1 cellular context compared by ENCODE assay signal in the genomic region with DNA sequence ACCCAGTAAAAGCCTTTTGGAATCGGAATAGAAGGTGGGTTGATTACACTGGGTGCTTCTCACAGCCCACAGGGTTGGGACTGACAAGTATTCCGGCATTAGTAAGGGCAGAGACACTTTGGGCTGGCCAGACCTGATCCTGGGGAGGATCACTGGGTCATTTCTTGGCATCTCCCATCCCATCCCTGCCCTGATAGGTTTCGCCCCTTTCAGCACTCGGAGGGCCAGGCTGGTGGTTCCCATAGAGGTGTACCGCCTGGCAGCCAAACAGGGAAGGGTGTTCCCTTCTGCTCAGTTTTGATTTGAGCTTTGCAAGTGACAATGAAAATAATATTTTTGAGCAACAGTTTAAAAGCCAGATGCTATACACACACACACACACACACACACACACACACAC.
TF ChIP-seq lines count a peak whose summit lies in the region.

No MANE protein-coding gene starts in this region.

TF ChIP-seq in H1, 55 proteins besides CTCF, POLR2A, EP300 and RAD21:
- TF ChIP-seq CTBP2 (IDR thresholded peaks at IDR 0.05; ENCODE audit: borderline replicate concordance, insufficient read depth, insufficient read length, low read length) = no peak
- no peak for TF ChIP-seq SIN3A (conservative IDR thresholded peaks at IDR 0.05 in 1 of 2, IDR thresholded peaks at IDR 0.05 in 1 of 2; ENCODE audit: low read depth in 1 of 2, low read length in 2 of 2)
- TF ChIP-seq HDAC2 (IDR thresholded peaks at IDR 0.05; ENCODE audit: borderline replicate concordance in 1 of 2, low read depth in 2 of 2, low read length in 2 of 2) = no peak
- TF ChIP-seq GTF2F1 (IDR thresholded peaks at IDR 0.05; ENCODE audit: borderline replicate concordance, low read depth, low read length) = no peak
